In the genomic region with DNA sequence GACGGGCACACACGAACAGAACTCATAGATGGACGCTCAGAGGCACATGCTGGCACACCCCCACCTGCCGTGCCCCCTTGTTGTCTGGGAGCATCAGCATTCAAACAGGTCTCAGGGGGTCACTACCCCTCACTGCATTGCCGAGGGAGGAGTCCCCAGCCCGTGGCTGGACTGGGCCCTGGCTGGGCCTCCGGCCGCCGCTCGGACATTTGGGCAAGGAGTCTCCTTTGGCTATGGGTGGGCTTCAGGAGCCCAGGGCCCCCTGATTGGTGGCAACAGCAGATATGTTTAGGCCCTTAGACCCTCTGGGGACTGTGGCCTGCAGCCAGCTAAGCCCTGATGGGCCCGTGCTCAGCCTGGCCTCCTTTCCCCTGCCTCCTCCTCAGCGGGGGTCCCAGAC, we compare ENCODE assay signal across 17 cellular contexts. TPM values are rescaled to one million over a fixed set of nuclear protein-coding genes. Genes with fewer than 3 reads are reported as not detected.
A peak's percentile ranks its signal among the peaks of the same experiment; 100 is the strongest.
DNase-seq lines count a peak whose midpoint lies in the region; ATAC-seq and TF ChIP-seq lines count a peak whose summit lies in the region.
"Had no signal": no experiment of that assay in that cellular context is flagged by ENCODE, and none has a peak within 500 bp of the region (broad histone marks: within the 10 kb centered on the region; RNA-seq: fewer than 3 reads in every experiment).

No MANE protein-coding gene starts in this region.

- H3K4me1 ChIP-seq in A673 (ENCODE audit: insufficient read depth, low read length, poor library complexity, severe bottlenecking) = peaks cover 48% of the 10 kb centered on the region
- H3K4me1 ChIP-seq: A549 had no signal

- no peaks in the 10 kb centered on the region for H3K9me2 ChIP-seq in neural cell (ENCODE audit: insufficient read depth, low read length)

- no peaks in the 10 kb centered on the region for H3K79me2 ChIP-seq in neural cell (replicated peaks; ENCODE audit: insufficient read depth, low read length)

- H3K9ac ChIP-seq in neural cell (ENCODE audit: low read length) = peak overlapping the region; percentile 26

- BruUV-seq in A673 (replicated peaks; lab: Mats Ljungman, UMichigan) = no TSS peak

- H3K4me1 Mint-ChIP-seq in activated naive CD4-positive, alpha-beta T cell treated with anti-CD3 and anti-CD28 coated beads, Interleukin-2, amount 10 ng/mL, durations not matched to agents 7 days and 5 days = peaks cover 10% of the 10 kb centered on the region

- peaks cover 8% of the 10 kb centered on the region for H3K27me3 Mint-ChIP-seq in activated naive CD4-positive, alpha-beta T cell treated with anti-CD3 and anti-CD28 coated beads, Interleukin-2, amount 10 ng/mL, durations not matched to agents 7 days and 5 days

- no peak for TF ChIP-seq EP300 in neural cell (conservative IDR thresholded peaks at IDR 0.05; ENCODE audit: poor library complexity, severe bottlenecking)

- intact Hi-C loops in A673 (cut with micrococcal nuclease; ENCODE audit: unreplicated experiment) = no loop called here

- no peak overlapping the region for H3K4me3 ChIP-seq in A673 (ENCODE audit: low read depth, low read length, poor library complexity, severe bottlenecking)
- H3K4me3 ChIP-seq in neural cell (ENCODE audit: low read length) = no peak overlapping the region
- H3K4me3 ChIP-seq: A549; BLaER1 treated with 17β-estradiol and CSF1 and Interleukin-3, amounts not matched to agents 10 nM and 100 nM had no signal

- H3K4me3 Mint-ChIP-seq in activated naive CD4-positive, alpha-beta T cell treated with anti-CD3 and anti-CD28 coated beads, Interleukin-2, amount 10 ng/mL, durations not matched to agents 7 days and 5 days = no peak overlapping the region
- H3K4me3 Mint-ChIP-seq: CD8-positive, alpha-beta T cell had no signal

- H3K36me3 Mint-ChIP-seq in activated naive CD4-positive, alpha-beta T cell treated with anti-CD3 and anti-CD28 coated beads, Interleukin-2, amount 10 ng/mL, durations not matched to agents 7 days and 5 days = no peaks in the 10 kb centered on the region
- H3K36me3 Mint-ChIP-seq: CD8-positive, alpha-beta T cell had no signal

- TF ChIP-seq RAD21 in neural cell (conservative IDR thresholded peaks at IDR 0.05) = no peak

- no peaks in the 10 kb centered on the region for H3K9me3 ChIP-seq in A673 (ENCODE audit: low read depth, low read length, poor library complexity, severe bottlenecking)
- no peaks in the 10 kb centered on the region for H3K9me3 ChIP-seq in neural cell (ENCODE audit: low read length)
- H3K9me3 ChIP-seq: A549; BLaER1 treated with 17β-estradiol and CSF1 and Interleukin-3, amounts not matched to agents 10 nM and 100 nM had no signal

- H3F3A ChIP-seq in neural cell (ENCODE audit: insufficient read depth, low read length, poor library complexity, severe bottlenecking) = no peaks in the 10 kb centered on the region

- no peak overlapping the region for H3K4me2 ChIP-seq in neural cell (ENCODE audit: low read length)
- H3K4me2 ChIP-seq: A549 had no signal

- H3K27ac Mint-ChIP-seq in activated naive CD4-positive, alpha-beta T cell treated with anti-CD3 and anti-CD28 coated beads, Interleukin-2, amount 10 ng/mL, durations not matched to agents 7 days and 5 days = no peak overlapping the region
- H3K27ac Mint-ChIP-seq: CD8-positive, alpha-beta T cell had no signal

- TF ChIP-seq CTCF in A673 (conservative IDR thresholded peaks at IDR 0.05; ENCODE audit: low read depth, low read length) = no peak
- no peak for TF ChIP-seq CTCF in VCaP (conservative IDR thresholded peaks at IDR 0.05)
- no peak for TF ChIP-seq CTCF in neural cell (IDR thresholded peaks at IDR 0.05; ENCODE audit: poor library complexity, severe bottlenecking)

- CTCF ChIA-PET in A673 (lab: Charles Lee) = interaction anchor here (0.5 kb wide), 1 partner anchor 133 kb away, joined by 4 read pairs; no protein-coding TSS in a partner anchor
- CTCF ChIA-PET in activated naive CD4-positive, alpha-beta T cell treated with anti-CD3 and anti-CD28 coated beads, Interleukin-2, amount 10 ng/mL, durations not matched to agents 7 days and 5 days (lab: Charles Lee) = no interaction called here

- ATAC-seq in GM18517 (IDR thresholded peaks at IDR 0.05; ENCODE audit: unreplicated experiment) = no peak
- ATAC-seq: A549; CD8-positive, alpha-beta T cell had no signal

- H3K27ac ChIP-seq in A673 (ENCODE audit: low read depth, low read length, poor library complexity, severe bottlenecking) (peak overlapping the region; percentile 67), VCaP (peak overlapping the region; percentile 22; the same call in 1 of the 2 replicates), cingulate gyrus (ENCODE audit: low read depth, low read length) (peak overlapping the region; percentile 41), neural cell (ENCODE audit: low read length) (no peak overlapping the region)
- H3K27ac ChIP-seq: 22Rv1; A549; BLaER1 treated with 17β-estradiol and CSF1 and Interleukin-3, amounts not matched to agents 10 nM and 100 nM; HL-60 had no signal

- DNase-seq in A673 (ENCODE audit: low spot score) = no peak
- no peak for DNase-seq in activated naive CD4-positive, alpha-beta T cell treated with anti-CD3 and anti-CD28 coated beads, Interleukin-2, amount 10 ng/mL, durations not matched to agents 7 days and 5 days
- DNase-seq in NCI-H2196 treated with DMSO at 0.1 percent for 48 hours (lab: John Stamatoyannopoulos, UW; ENCODE audit: unreplicated experiment) = no peak
- DNase-seq in hippocampal formation (lab: John Stamatoyannopoulos, UW) = no peak
- DNase-seq: Calu3; CD8-positive, alpha-beta T cell; GF-D8; HCEC 1CT had no signal

- H4K20me1 ChIP-seq in neural cell (ENCODE audit: insufficient read depth) = no peaks in the 10 kb centered on the region

- H2AFZ ChIP-seq in neural cell (ENCODE audit: low read depth, low read length) = no peak overlapping the region

- H3K9me3 Mint-ChIP-seq in activated naive CD4-positive, alpha-beta T cell treated with anti-CD3 and anti-CD28 coated beads, Interleukin-2, amount 10 ng/mL, durations not matched to agents 7 days and 5 days = no peaks in the 10 kb centered on the region
- H3K9me3 Mint-ChIP-seq: CD8-positive, alpha-beta T cell had no signal

- POLR2A ChIA-PET in A673 (lab: Charles Lee; ENCODE audit: low non-redundant PET) = interaction anchor here (0.5 kb wide), 1 partner anchor 36 kb away, joined by 20 read pairs; no protein-coding TSS in a partner anchor

- H3K27me3 ChIP-seq in A673 (replicated peaks; ENCODE audit: insufficient read depth, low read depth, low read length, poor library complexity) = no peaks in the 10 kb centered on the region
- no peaks in the 10 kb centered on the region for H3K27me3 ChIP-seq in neural cell (ENCODE audit: insufficient read depth, low read depth, low read length)
- H3K27me3 ChIP-seq: BLaER1 treated with 17β-estradiol and CSF1 and Interleukin-3, amounts not matched to agents 10 nM and 100 nM had no signal

- H3K36me3 ChIP-seq in A673 (ENCODE audit: insufficient read depth, low read length, poor library complexity, severe bottlenecking) (no peaks in the 10 kb centered on the region), neural cell (ENCODE audit: insufficient read depth, low read length) (no peaks in the 10 kb centered on the region)

TF ChIP-seq in neural cell, 6 proteins besides CTCF, POLR2A, EP300 and RAD21:
- TF ChIP-seq POLR2AphosphoS5 (IDR thresholded peaks at IDR 0.05) (no peak), TAF1 (IDR thresholded peaks at IDR 0.05; ENCODE audit: low read depth) (no peak), MXI1 (conservative IDR thresholded peaks at IDR 0.05; ENCODE audit: poor library complexity, severe bottlenecking) (no peak)
- TF ChIP-seq, protein P1, sequence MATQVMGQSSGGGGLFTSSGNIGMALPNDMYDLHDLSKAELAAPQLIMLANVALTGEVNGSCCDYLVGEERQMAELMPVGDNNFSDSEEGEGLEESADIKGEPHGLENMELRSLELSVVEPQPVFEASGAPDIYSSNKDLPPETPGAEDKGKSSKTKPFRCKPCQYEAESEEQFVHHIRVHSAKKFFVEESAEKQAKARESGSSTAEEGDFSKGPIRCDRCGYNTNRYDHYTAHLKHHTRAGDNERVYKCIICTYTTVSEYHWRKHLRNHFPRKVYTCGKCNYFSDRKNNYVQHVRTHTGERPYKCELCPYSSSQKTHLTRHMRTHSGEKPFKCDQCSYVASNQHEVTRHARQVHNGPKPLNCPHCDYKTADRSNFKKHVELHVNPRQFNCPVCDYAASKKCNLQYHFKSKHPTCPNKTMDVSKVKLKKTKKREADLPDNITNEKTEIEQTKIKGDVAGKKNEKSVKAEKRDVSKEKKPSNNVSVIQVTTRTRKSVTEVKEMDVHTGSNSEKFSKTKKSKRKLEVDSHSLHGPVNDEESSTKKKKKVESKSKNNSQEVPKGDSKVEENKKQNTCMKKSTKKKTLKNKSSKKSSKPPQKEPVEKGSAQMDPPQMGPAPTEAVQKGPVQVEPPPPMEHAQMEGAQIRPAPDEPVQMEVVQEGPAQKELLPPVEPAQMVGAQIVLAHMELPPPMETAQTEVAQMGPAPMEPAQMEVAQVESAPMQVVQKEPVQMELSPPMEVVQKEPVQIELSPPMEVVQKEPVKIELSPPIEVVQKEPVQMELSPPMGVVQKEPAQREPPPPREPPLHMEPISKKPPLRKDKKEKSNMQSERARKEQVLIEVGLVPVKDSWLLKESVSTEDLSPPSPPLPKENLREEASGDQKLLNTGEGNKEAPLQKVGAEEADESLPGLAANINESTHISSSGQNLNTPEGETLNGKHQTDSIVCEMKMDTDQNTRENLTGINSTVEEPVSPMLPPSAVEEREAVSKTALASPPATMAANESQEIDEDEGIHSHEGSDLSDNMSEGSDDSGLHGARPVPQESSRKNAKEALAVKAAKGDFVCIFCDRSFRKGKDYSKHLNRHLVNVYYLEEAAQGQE (IDR thresholded peaks at IDR 0.05; ENCODE audit: borderline replicate concordance) = no peak

RNA-seq across cellular contexts. Expression of a gene that starts 41.9 kb away (rescaled TPM):
- total RNA-seq in A673 (2021) = 0.45 and 1.9 TPM in 2 replicates
- 2.6 and 3.5 TPM in 2 replicates for polyA plus RNA-seq in neural cell
- 11.9 and 12.4 TPM in 2 replicates for polyA minus RNA-seq in neural cell
- total RNA-seq: CD8-positive, alpha-beta T cell; HT1080 had no signal
